In the genomic region with DNA sequence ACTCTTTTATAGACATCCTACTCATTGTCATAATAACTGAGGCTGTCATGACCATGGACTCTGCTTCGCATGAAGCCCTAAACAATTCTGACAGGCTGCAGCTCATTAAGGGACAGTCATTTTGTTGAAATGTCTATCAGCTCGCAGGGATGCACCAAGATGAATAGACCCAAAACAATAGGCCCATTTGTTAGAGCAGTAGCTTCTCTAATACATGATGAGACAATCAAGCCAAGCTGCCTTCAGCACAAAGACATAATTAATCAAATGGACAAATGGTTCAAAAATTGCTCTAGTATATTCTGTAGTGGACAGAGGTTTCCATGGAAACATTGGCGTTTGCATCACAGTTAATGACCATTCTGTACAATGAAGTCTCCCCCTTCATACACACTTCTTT, we compare ENCODE assay signal across 15 cellular contexts.
DNase-seq lines count a peak whose midpoint lies in the region; ATAC-seq lines count a peak whose summit lies in the region.
"Had no signal": no experiment of that assay in that cellular context is flagged by ENCODE, and none has a peak within 500 bp of the region (broad histone marks: within the 10 kb centered on the region; RNA-seq: fewer than 3 reads in every experiment).

No MANE protein-coding gene starts in this region.

- H3K9me3 ChIP-seq in neuronal stem cell (replicated peaks in 1 of 2; ENCODE audit: control insufficient read depth in 2 of 2, insufficient read depth in 1 of 2, low read depth in 1 of 2, low read length in 2 of 2) = no peaks in the 10 kb centered on the region
- H3K9me3 ChIP-seq: Caco-2 had no signal

- no peak overlapping the region for H4K91ac ChIP-seq in neuronal stem cell (ENCODE audit: low read depth, low read length, poor library complexity)

- ATAC-seq in HG02588 (IDR thresholded peaks at IDR 0.05; ENCODE audit: unreplicated experiment) (no peak), GM21737 (IDR thresholded peaks at IDR 0.05; ENCODE audit: unreplicated experiment) (no peak)
- ATAC-seq: HCT116 had no signal

- H2BK120ac ChIP-seq in neuronal stem cell (ENCODE audit: low read depth, low read length) = no peak overlapping the region

- H3K9ac ChIP-seq in neuronal stem cell (ENCODE audit: low read depth, low read length, poor library complexity) = no peak overlapping the region
- H3K9ac ChIP-seq: GM23248 had no signal

- no CpG with 5 or more reads among the region's 3 CpGs for WGBS in neuronal stem cell (ENCODE audit: extremely low coverage in 2 of 2, insufficient read length in 2 of 2, insufficient replicate concordance in 1 of 2), 2 donors

- no peak overlapping the region for H3K4ac ChIP-seq in neuronal stem cell (ENCODE audit: low read length)

- H3K23ac ChIP-seq in neuronal stem cell (ENCODE audit: low read depth, low read length, poor library complexity) = no peak overlapping the region

- no peaks in the 10 kb centered on the region for H3K27me3 ChIP-seq in neuronal stem cell (ENCODE audit: control insufficient read depth in 3 of 3, insufficient read depth in 3 of 3, low read depth in 1 of 3, low read length in 3 of 3)

- no peaks in the 10 kb centered on the region for H3K36me3 ChIP-seq in neuronal stem cell (replicated peaks in 1 of 2; ENCODE audit: control insufficient read depth in 2 of 2, insufficient read depth in 2 of 2, low read length in 2 of 2)

- H4K8ac ChIP-seq in neuronal stem cell (ENCODE audit: low read depth, low read length) = no peak overlapping the region

- H2AK5ac ChIP-seq in neuronal stem cell (ENCODE audit: low read depth, low read length) = no peak overlapping the region

- H3K14ac ChIP-seq in neuronal stem cell (ENCODE audit: low read length) = no peak overlapping the region

- no peak overlapping the region for H2BK5ac ChIP-seq in neuronal stem cell (ENCODE audit: low read length)

- H3K79me1 ChIP-seq in neuronal stem cell (ENCODE audit: low read depth, low read length) = no peaks in the 10 kb centered on the region

- no peak overlapping the region for H3K4me3 ChIP-seq in neuronal stem cell (ENCODE audit: low read length in 2 of 2)
- H3K4me3 ChIP-seq: GM23248 had no signal

- DNase-seq in COLO829 (ENCODE audit: low spot score) (peak; percentile 71), NCI-H1930 (lab: John Stamatoyannopoulos, UW) (peak; percentile 83 to 95), foreskin melanocyte (peak; percentile 91), neuronal stem cell (ENCODE audit: low spot score) (peak; percentile 26), SW480 (ENCODE audit: low spot score) (no peak)
- DNase-seq: Caco-2, GM23248, KG1, NCI-H1694, NCI-H2171, NCI-H446, NCI-H69 had no signal

- peak overlapping the region; percentile 10 for H2AFZ ChIP-seq in neuronal stem cell (ENCODE audit: low read length)
- H2AFZ ChIP-seq: GM23248 had no signal

- peaks cover 3 to 13% of the 10 kb centered on the region in 2 donors for H3K4me1 ChIP-seq in neuronal stem cell (ENCODE audit: control insufficient read depth in 2 of 2, insufficient read depth in 1 of 2, low read depth in 1 of 2, low read length in 2 of 2)
- H3K4me1 ChIP-seq: Caco-2 had no signal

- no peak overlapping the region for H3K27ac ChIP-seq in neuronal stem cell (replicated peaks; ENCODE audit: low read length)
- H3K27ac ChIP-seq: GM23248 had no signal

- H3K4me2 ChIP-seq in neuronal stem cell (ENCODE audit: insufficient read depth, low read length, poor library complexity, severe bottlenecking) = no peak overlapping the region

- H2BK12ac ChIP-seq in neuronal stem cell (ENCODE audit: low read length) = no peak overlapping the region

- H2BK15ac ChIP-seq in neuronal stem cell (ENCODE audit: low read length) = no peak overlapping the region

- H3K18ac ChIP-seq in neuronal stem cell (ENCODE audit: low read length) = no peak overlapping the region
